In genomic region chr7:98136423-98136822, GRCh38 we compare ENCODE assay signal across 21 cellular contexts.
"Had no signal": no experiment of that assay in that cellular context is flagged by ENCODE, and none has a peak within 500 bp of the region (broad histone marks: within the 10 kb centered on the region; RNA-seq: fewer than 3 reads in every experiment).

No MANE protein-coding gene starts in this region.

- H3K9me3 Mint-ChIP-seq: naive thymus-derived CD4-positive, alpha-beta T cell; neural crest cell had no signal

- H3K4me3 ChIP-seq: adrenal gland, ascending aorta, lung, spleen, thoracic aorta, upper lobe of left lung had no signal

- H3K4me3 Mint-ChIP-seq: activated naive CD8-positive, alpha-beta T cell; naive thymus-derived CD4-positive, alpha-beta T cell; neural crest cell had no signal

- DNase-seq: activated gamma-delta T cell treated with Interleukin-2 at 50 U/mL for 16 hours; activated T-cell treated with anti-CD3 and anti-CD28 coated beads, Interleukin-2, amount 50 U/mL, for 1 hour; adrenal gland; brain microvascular endothelial cell; caudate nucleus; dermis blood vessel endothelial cell; effector memory CD4-positive, alpha-beta T cell; foreskin melanocyte; kidney; naive thymus-derived CD4-positive, alpha-beta T cell; spleen; stimulated activated CD4-positive, alpha-beta T cell treated with anti-CD3 and anti-CD28 coated beads, Interleukin-4, amount 100 ng/mL, for 1 hour; stimulated activated naive CD4-positive, alpha-beta T cell; upper lobe of left lung; WERI-Rb-1 had no signal

- ATAC-seq: esophagus mucosa; naive thymus-derived CD4-positive, alpha-beta T cell had no signal

- H3K27ac Mint-ChIP-seq: activated naive CD8-positive, alpha-beta T cell; naive thymus-derived CD4-positive, alpha-beta T cell had no signal

- H3K27me3 Mint-ChIP-seq: activated naive CD8-positive, alpha-beta T cell had no signal
